In genomic region chr13:20519887-20520286, GRCh38 we compare ENCODE assay signal across 20 cellular contexts.
"Had no signal": no experiment of that assay in that cellular context is flagged by ENCODE, and none has a peak within 500 bp of the region (broad histone marks: within the 10 kb centered on the region; RNA-seq: fewer than 3 reads in every experiment).

No MANE protein-coding gene starts in this region.

- H3K9ac ChIP-seq: SK-N-SH had no signal

- H3K27ac Mint-ChIP-seq: activated naive CD4-positive, alpha-beta T cell treated with anti-CD3 and anti-CD28 coated beads for 36 hours; activated T-helper 2 cell treated with anti-CD3 and anti-CD28 coated beads, Interferon-gamma antibody, Interleukin-2, Interleukin-4, amounts not matched to agents 10 μg/mL and 5 μg/mL and 100 μg/mL, durations not matched to agents 14 hours and 24 hours and 36 hours; endodermal cell; natural killer cell; T-cell had no signal

- ATAC-seq: activated CD4-positive, CD25-positive, alpha-beta regulatory T cell treated with anti-CD3 and anti-CD28 coated beads, Interleukin-2, amount 50 U/mL, for 24 hours; left cardiac atrium; natural killer cell; stimulated activated naive CD8-positive, alpha-beta T cell treated with anti-CD3 and anti-CD28 coated beads, Interleukin-15, Interleukin-2, amounts not matched to agents 100 U/mL and 50 U/mL, for 24 hours; T-cell had no signal

- H3K36me3 Mint-ChIP-seq: natural killer cell had no signal

- H3K9me3 Mint-ChIP-seq: activated naive CD4-positive, alpha-beta T cell treated with anti-CD3 and anti-CD28 coated beads for 36 hours; activated T-helper 2 cell treated with anti-CD3 and anti-CD28 coated beads, Interferon-gamma antibody, Interleukin-2, Interleukin-4, amounts not matched to agents 10 μg/mL and 5 μg/mL and 100 μg/mL, durations not matched to agents 14 hours and 24 hours and 36 hours; endodermal cell; natural killer cell; T-cell had no signal

- H3K4me3 Mint-ChIP-seq: activated naive CD4-positive, alpha-beta T cell treated with anti-CD3 and anti-CD28 coated beads for 36 hours; endodermal cell; natural killer cell; T-cell had no signal

- H3K27me3 ChIP-seq: right atrium auricular region, transverse colon had no signal

- H3K4me3 ChIP-seq: cardiac muscle cell, right atrium auricular region, skin epidermis, transverse colon had no signal

- H3K27ac ChIP-seq: cardiac muscle cell, right atrium auricular region, transverse colon had no signal

- H3K9me3 ChIP-seq: right atrium auricular region, SK-N-SH, transverse colon had no signal

- H3K36me3 ChIP-seq: cardiac muscle cell, right atrium auricular region, transverse colon had no signal

- H3K27me3 Mint-ChIP-seq: T-cell had no signal

- DNase-seq: activated CD4-positive, alpha-beta T cell treated with anti-CD3 and anti-CD28 coated beads, Interleukin-2, amount 50 U/mL, for 4 hours; activated naive CD4-positive, alpha-beta T cell treated with anti-CD3 and anti-CD28 coated beads for 36 hours; activated T-cell treated with anti-CD3 and anti-CD28 coated beads, Interleukin-2, amount 50 U/mL, for 1 hour; endodermal cell; erythroblast; left cardiac atrium; mammary epithelial cell; natural killer cell; SK-N-SH; stimulated activated CD4-positive, alpha-beta T cell treated with anti-CD3 and anti-CD28 coated beads, Interleukin-4, amount 100 ng/mL, for 4 hours; stimulated activated CD8-positive, alpha-beta memory T cell treated with anti-CD3 and anti-CD28 coated beads, Interleukin-4, amount 100 ng/mL, for 48 hours; stimulated activated naive CD8-positive, alpha-beta T cell treated with anti-CD3 and anti-CD28 coated beads, Interleukin-15, Interleukin-2, amounts not matched to agents 100 U/mL and 50 U/mL, for 24 hours; T-cell; T-helper 9 cell; transverse colon had no signal
